ENCODE assay signal across 14 cellular contexts in genomic region chr11:70443043-70444030, GRCh38. TPM values are rescaled to one million over a fixed set of nuclear protein-coding genes. Genes with fewer than 3 reads are reported as not detected.
DNase-seq lines count a peak whose midpoint lies in the region; ATAC-seq, FAIRE-seq and TF ChIP-seq lines count a peak whose summit lies in the region.
"Had no signal": no experiment of that assay in that cellular context is flagged by ENCODE, and none has a peak within 500 bp of the region (broad histone marks: within the 10 kb centered on the region; RNA-seq: fewer than 3 reads in every experiment).

No MANE protein-coding gene starts in this region.

- H3K27ac ChIP-seq in BLaER1 (peak overlapping the region; percentile 15; the same call in 1 of the 2 replicates), OCI-LY3 (ENCODE audit: low read length) (no peak overlapping the region), HepG2 (ENCODE audit: extremely low read length, insufficient read depth, low read length) (no peak overlapping the region), colonic mucosa (no peak overlapping the region)
- H3K27ac ChIP-seq: PC-9 had no signal

- CTCF ChIA-PET in HepG2 (lab: Yijun Ruan, JAX; ENCODE audit: low intra/inter-chr PET ratio, low total read pairs) = no interaction called here

- peaks cover 9% of the 10 kb centered on the region; the same call in 1 of the 2 replicates for H3K9me3 ChIP-seq in BLaER1
- no peaks in the 10 kb centered on the region for H3K9me3 ChIP-seq in OCI-LY3 (ENCODE audit: insufficient read depth, low read length)
- peaks cover 1% of the 10 kb centered on the region; the same call in 1 of the 2 replicates for H3K9me3 ChIP-seq in HepG2 (ENCODE audit: low read length)
- no peaks in the 10 kb centered on the region for H3K9me3 ChIP-seq in colonic mucosa

- POLR2A ChIA-PET in HepG2 (lab: Yijun Ruan, JAX) = no interaction called here

- WGBS in HepG2 (ENCODE audit: low lambda C conversion rate) = 69% methylated on average over 31 of the region's 38 CpGs

- no peak for DNase-seq in GM12892 (ENCODE audit: insufficient read length)
- no peak for DNase-seq in HepG2 (ENCODE audit: low spot score)
- no peak for DNase-seq in 8988T
- DNase-seq in stimulated activated CD4-positive, alpha-beta T cell treated with anti-CD3 and anti-CD28 coated beads, Interleukin-2, amount 100 ng/mL, for 48 hours = no peak
- DNase-seq in colonic mucosa = no peak
- DNase-seq in NCI-H1436 (lab: John Stamatoyannopoulos, UW) = no peak
- DNase-seq: DMS153, NCI-H2029, NCI-H524 treated with DMSO at 0.1 percent for 48 hours, PC-9, T-helper 2 cell had no signal

- TF ChIP-seq EP300 in HepG2 (IDR thresholded peaks at IDR 0.05; ENCODE audit: low read depth in 2 of 2, low read length in 2 of 2) (no peak), HepG2 (CRISPR knock-in tag; IDR thresholded peaks at IDR 0.05; ENCODE audit: borderline replicate concordance) (no peak)

- H3K9ac ChIP-seq in BLaER1 = 0 out of 2 replicates have a peak overlapping the region, but pooled peaks have one; percentile 7
- no peak overlapping the region for H3K9ac ChIP-seq in OCI-LY3 (ENCODE audit: low read length)
- no peak overlapping the region for H3K9ac ChIP-seq in HepG2 (ENCODE audit: insufficient read depth, low read depth, low read length)
- no peak overlapping the region for H3K9ac ChIP-seq in colonic mucosa (ENCODE audit: low read depth in 2 of 2, low read length in 2 of 2)

- no TSS peak for BruUV-seq in HepG2 (replicated peaks; lab: Mats Ljungman, UMichigan)

- TF ChIP-seq CTCF in OCI-LY3 (IDR thresholded peaks at IDR 0.05; ENCODE audit: low read depth, low read length) (no peak), HepG2 (CRISPR knock-in tag; IDR thresholded peaks at IDR 0.05) (no peak), colonic mucosa (IDR thresholded peaks at IDR 0.05) (no peak)

- H3K4me2 ChIP-seq in BLaER1 (peak overlapping the region; percentile 75), OCI-LY3 (ENCODE audit: low read length) (peak overlapping the region; percentile 10; the same call in 1 of the 2 replicates), HepG2 (ENCODE audit: low read depth, low read length) (no peak overlapping the region)
- H3K4me2 ChIP-seq: PC-9 had no signal

- TF ChIP-seq RAD21 in HepG2 (CRISPR knock-in tag; IDR thresholded peaks at IDR 0.05) = no peak

- no peaks in the 10 kb centered on the region for H4K20me1 ChIP-seq in BLaER1
- H4K20me1 ChIP-seq in OCI-LY3 (ENCODE audit: insufficient read depth, low read length) = no peaks in the 10 kb centered on the region
- H4K20me1 ChIP-seq in HepG2 (ENCODE audit: insufficient read depth, low read length) = no peaks in the 10 kb centered on the region

- peak; percentile 14; the same call in 2 of the 3 replicates for ATAC-seq in HepG2
- ATAC-seq: GM12878 had no signal

- H3K4me3 ChIP-seq in BLaER1 = no peak overlapping the region
- no peak overlapping the region for H3K4me3 ChIP-seq in OCI-LY3 (ENCODE audit: low read length)
- no peak overlapping the region for H3K4me3 ChIP-seq in HepG2 (replicated peaks in 1 of 3; ENCODE audit: insufficient read depth in 1 of 3, low read depth in 2 of 3, low read length in 3 of 3)
- H3K4me3 ChIP-seq in colonic mucosa = no peak overlapping the region
- H3K4me3 ChIP-seq: GM12878, PC-9 had no signal

- H3K4me1 ChIP-seq in BLaER1 = peaks cover 51% of the 10 kb centered on the region
- H3K4me1 ChIP-seq in OCI-LY3 (ENCODE audit: low read length) = peaks cover 25% of the 10 kb centered on the region
- 0 out of 2 replicates have a peak, but pooled peaks cover 7% of the 10 kb centered on the region for H3K4me1 ChIP-seq in HepG2 (ENCODE audit: insufficient read depth, low read length)
- H3K4me1 ChIP-seq in colonic mucosa = no peaks in the 10 kb centered on the region

- intact Hi-C loops in HepG2 (cut with micrococcal nuclease; ENCODE audit: unreplicated experiment) (no loop called here), colonic mucosa (cut with DNase I) (no loop called here)

- in situ Hi-C loops in HepG2 (cut with HindIII; ENCODE audit: extremely low pct_ligation_motif_present, low pct_unique_long_range_greater_than_20kb) = no loop called here

- peak; percentile 14 for FAIRE-seq in GM12892 (lab: Jason Lieb, UNC)
- FAIRE-seq in HepG2 (lab: Jason Lieb, UNC) = no peak
- FAIRE-seq: GM12878 had no signal

- H2AFZ ChIP-seq in OCI-LY3 (ENCODE audit: low read depth, low read length) = no peak overlapping the region
- no peak overlapping the region for H2AFZ ChIP-seq in HepG2 (ENCODE audit: low read length)
- H2AFZ ChIP-seq: PC-9 had no signal

- H3K36me3 ChIP-seq in BLaER1 (no peaks in the 10 kb centered on the region), OCI-LY3 (replicated peaks; ENCODE audit: low read depth, low read length) (peaks cover 12% of the 10 kb centered on the region), HepG2 (replicated peaks in 1 of 2; ENCODE audit: control insufficient read depth in 1 of 2, insufficient read depth in 2 of 2, low read length in 2 of 2) (no peaks in the 10 kb centered on the region), colonic mucosa (no peaks in the 10 kb centered on the region)

- H3K27me3 ChIP-seq in BLaER1 (no peaks in the 10 kb centered on the region), OCI-LY3 (ENCODE audit: low read depth, low read length) (no peaks in the 10 kb centered on the region), HepG2 (ENCODE audit: control insufficient read depth in 1 of 2, insufficient read depth in 2 of 2, low read length in 2 of 2) (no peaks in the 10 kb centered on the region; a peak in 1 of 5 replicates), colonic mucosa (no peaks in the 10 kb centered on the region)

- no peak for TF ChIP-seq POLR2A in GM12892 (IDR thresholded peaks at IDR 0.05; ENCODE audit: low read depth, low read length)
- no peak for TF ChIP-seq POLR2A in HepG2 (IDR thresholded peaks at IDR 0.05; ENCODE audit: insufficient read depth in 1 of 2, low read depth in 2 of 2, low read length in 2 of 2)

- H3K79me2 ChIP-seq in OCI-LY3 (ENCODE audit: low read length) (no peaks in the 10 kb centered on the region), HepG2 (ENCODE audit: insufficient read depth, low read length) (no peaks in the 10 kb centered on the region)

TF ChIP-seq in HepG2, 621 proteins besides CTCF, POLR2A, EP300 and RAD21:
- TF ChIP-seq USF2 (IDR thresholded peaks at IDR 0.05; ENCODE audit: low read depth, low read length) (peak; percentile 19; the same call in 1 of the 2 replicates), USF2 (CRISPR knock-in tag; IDR thresholded peaks at IDR 0.05; ENCODE audit: borderline replicate concordance) (no peak; the same call in 1 of the 2 replicates), SETDB1 (CRISPR knock-in tag; IDR thresholded peaks at IDR 0.05; ENCODE audit: borderline replicate concordance) (no peak)

RNA-seq across cellular contexts. Expression of gene CTTN, which starts 45.0 kb away (rescaled TPM):
- 23.7 TPM for polyA plus RNA-seq in GM12892 (2012; ENCODE audit: missing spikeins)
- total RNA-seq in HepG2 (2016; rRNA removed; fragmentation: Illumina TruSeq; extraction: Trizol) (83.4 and 114 TPM in 2 replicates), colonic mucosa (100 to 1,000 TPM; 249 to 302 TPM)
- total RNA-seq in HepG2 (2016; cell fraction: cytosol; rRNA removed; fragmentation: Illumina TruSeq; extraction: Trizol; ENCODE audit: low read depth) = 24.8 and 25.9 TPM in 2 replicates
- 73.1 and 116 TPM in 2 replicates for total RNA-seq in HepG2 (2016; cell fraction: insoluble cytoplasmic fraction; rRNA removed; fragmentation: Illumina TruSeq; extraction: Trizol)
- total RNA-seq in HepG2 (2016; cell fraction: membrane; rRNA removed; fragmentation: Illumina TruSeq; extraction: Trizol) = 32.0 and 33.7 TPM in 2 replicates
- total RNA-seq in HepG2 (2016; cell fraction: nucleus; rRNA removed; fragmentation: Illumina TruSeq; extraction: Trizol) = 137 and 150 TPM in 2 replicates
- 84.4 and 113 TPM in 2 replicates for polyA plus RNA-seq in HepG2 (2011; rRNA removed)
- 33.9 and 36.5 TPM in 2 replicates for polyA plus RNA-seq in HepG2 (2011; cell fraction: cytosol; rRNA removed)
- 750 and 779 TPM in 2 replicates for polyA plus RNA-seq in HepG2 (2011; cell fraction: nucleus; rRNA removed)
- polyA plus RNA-seq in HepG2 (2012) = 108 and 143 TPM in 2 replicates
- polyA plus RNA-seq in HepG2 (2016; cell fraction: cytosol; fragmentation: Illumina TruSeq; extraction: Trizol; ENCODE audit: low read depth) = 12.3 and 19.6 TPM in 2 replicates
- polyA plus RNA-seq in HepG2 (2016; cell fraction: insoluble cytoplasmic fraction; fragmentation: Illumina TruSeq; extraction: Trizol; ENCODE audit: low read depth) = 66.5 and 76.4 TPM in 2 replicates
- 13.0 and 13.5 TPM in 2 replicates for polyA plus RNA-seq in HepG2 (2016; cell fraction: membrane; fragmentation: Illumina TruSeq; extraction: Trizol; ENCODE audit: low read depth)
- 282 and 310 TPM in 2 replicates for polyA plus RNA-seq in HepG2 (2016; cell fraction: nucleus; fragmentation: Illumina TruSeq; extraction: Trizol; ENCODE audit: insufficient read depth, low read depth)
- polyA minus RNA-seq in HepG2 (2011; rRNA and poly(A)+ RNA removed; ENCODE audit: low replicate concordance) = 87.3 and 152 TPM in 2 replicates
- polyA minus RNA-seq in HepG2 (2011; cell fraction: cytosol; rRNA and poly(A)+ RNA removed) = 29.2 and 32.4 TPM in 2 replicates
- polyA minus RNA-seq in HepG2 (2011; cell fraction: nucleus; rRNA and poly(A)+ RNA removed) = 286 and 330 TPM in 2 replicates
